15 cellular contexts compared by ENCODE assay signal in the genomic region with DNA sequence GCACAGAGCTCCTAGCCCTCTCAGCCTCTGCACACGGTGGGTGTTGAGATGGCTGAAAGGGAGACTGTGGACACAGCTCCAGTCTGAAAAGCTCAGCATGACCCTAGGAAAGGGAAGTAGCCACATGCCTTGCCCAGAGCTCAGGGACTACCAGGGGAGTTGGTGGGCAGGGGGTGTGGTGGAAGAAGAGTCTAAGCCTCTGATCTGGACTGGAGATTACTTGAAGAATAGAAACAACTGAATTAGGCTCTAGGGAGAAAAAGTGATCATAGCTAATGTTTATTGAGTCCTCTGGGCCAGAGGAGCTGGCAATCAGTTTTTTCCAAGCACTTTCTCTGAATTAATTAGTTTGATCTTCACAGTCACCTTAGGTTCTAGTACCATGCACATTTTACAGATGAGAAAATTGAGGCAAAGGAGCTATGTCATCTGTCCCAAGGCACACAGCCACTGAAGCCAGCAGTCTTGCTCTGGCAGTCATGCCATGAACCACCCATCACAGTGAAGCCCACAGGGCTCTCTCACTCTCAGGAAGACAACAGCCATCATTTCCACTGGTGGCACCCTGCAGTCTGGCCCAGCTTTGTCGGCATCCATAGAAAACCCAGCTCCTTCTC. TPM values are rescaled to one million over a fixed set of nuclear protein-coding genes. Genes with fewer than 3 reads are reported as not detected.
A peak's percentile ranks its signal among the peaks of the same experiment; 100 is the strongest.
DNase-seq lines count a peak whose midpoint lies in the region; ATAC-seq, FAIRE-seq and TF ChIP-seq lines count a peak whose summit lies in the region.
"Had no signal": no experiment of that assay in that cellular context is flagged by ENCODE, and none has a peak within 500 bp of the region (broad histone marks: within the 10 kb centered on the region; RNA-seq: fewer than 3 reads in every experiment).

No MANE protein-coding gene starts in this region.

- H3K27me3 ChIP-seq in Peyer's patch (no peaks in the 10 kb centered on the region), foreskin keratinocyte (no peaks in the 10 kb centered on the region), small intestine (ENCODE audit: control insufficient read depth in 2 of 2, insufficient read depth in 2 of 2, low read length in 2 of 2) (no peaks in the 10 kb centered on the region), right cardiac atrium (ENCODE audit: control insufficient read depth, insufficient read depth) (no peaks in the 10 kb centered on the region), left ventricle myocardium inferior (ENCODE audit: low read depth) (no peaks in the 10 kb centered on the region)
- H3K27me3 ChIP-seq: adrenal gland, ovary had no signal

- peak overlapping the region in 3 of 4 donors; percentile 65 to 90 (median 80) for H3K27ac ChIP-seq in Peyer's patch
- H3K27ac ChIP-seq in foreskin keratinocyte: peak overlapping the region; percentile 89
- H3K27ac ChIP-seq in small intestine (ENCODE audit: low read depth in 1 of 2, low read length in 1 of 2): peak overlapping the region; percentile 82 to 88
- no peak overlapping the region for H3K27ac ChIP-seq in coronary artery
- no peak overlapping the region for H3K27ac ChIP-seq in right cardiac atrium (ENCODE audit: low read length)
- H3K27ac ChIP-seq in left ventricle myocardium inferior (replicated peaks): no peak overlapping the region
- H3K27ac ChIP-seq: ovary had no signal

- peak overlapping the region; percentile 53 for H3K27ac Mint-ChIP-seq in Calu3 (ENCODE audit: unreplicated experiment)
- H3K27ac Mint-ChIP-seq: activated T-helper 17 cell treated with anti-CD3 and anti-CD28 coated beads, Interleukin-2, amount 50 U/mL, for 72 hours had no signal

- FAIRE-seq in small intestine (lab: Jason Lieb, UNC): no peak
- FAIRE-seq: K562 had no signal

- H3K4me1 ChIP-seq in Peyer's patch (peaks cover 0 to 48% (median 9%) of the 10 kb centered on the region in 4 donors), foreskin keratinocyte (peaks cover 51% of the 10 kb centered on the region), small intestine (ENCODE audit: control insufficient read depth in 2 of 2, insufficient read depth in 1 of 2, low read depth in 1 of 2, low read length in 1 of 2) (peaks cover 0 to 4% of the 10 kb centered on the region in 2 donors), right cardiac atrium (ENCODE audit: control insufficient read depth, insufficient read depth, low read length) (no peaks in the 10 kb centered on the region), left ventricle myocardium inferior (no peaks in the 10 kb centered on the region)

- TF ChIP-seq CTCF in Calu3 (IDR thresholded peaks at IDR 0.05; ENCODE audit: unreplicated experiment): no peak
- no peak for TF ChIP-seq CTCF in Peyer's patch (IDR thresholded peaks at IDR 0.05)
- TF ChIP-seq CTCF in foreskin keratinocyte (conservative IDR thresholded peaks at IDR 0.05): no peak
- no peak for TF ChIP-seq CTCF in coronary artery (IDR thresholded peaks at IDR 0.05)
- no peak for TF ChIP-seq CTCF in left ventricle myocardium inferior (IDR thresholded peaks at IDR 0.05; ENCODE audit: borderline replicate concordance)

- H3K27me3 Mint-ChIP-seq in Calu3 (ENCODE audit: unreplicated experiment): no peaks in the 10 kb centered on the region

- peaks cover 19% of the 10 kb centered on the region for H3K4me1 Mint-ChIP-seq in Calu3 (ENCODE audit: low read depth, unreplicated experiment)
- H3K4me1 Mint-ChIP-seq: activated T-helper 17 cell treated with anti-CD3 and anti-CD28 coated beads, Interleukin-2, amount 50 U/mL, for 72 hours had no signal

- DNase-seq in Calu3 (no peak), Peyer's patch (no peak), foreskin keratinocyte (no peak), small intestine (no peak), coronary artery (ENCODE audit: low spot score) (no peak), NCI-H2029 treated with DMSO at 0.1 percent for 48 hours (lab: John Stamatoyannopoulos, UW) (no peak), right cardiac atrium (no peak), left ventricle myocardium inferior (no peak)
- DNase-seq: NCI-H446, ovary had no signal

- 26 to 61% (median 41%) methylated on average over 2 of the region's 2 CpGs for WGBS in small intestine, 3 donors
- 77% methylated on average over 2 of the region's 2 CpGs for WGBS in right cardiac atrium

- H3K4me3 Mint-ChIP-seq in Calu3 (ENCODE audit: low read depth, unreplicated experiment): no peak overlapping the region
- H3K4me3 Mint-ChIP-seq: activated T-helper 17 cell treated with anti-CD3 and anti-CD28 coated beads, Interleukin-2, amount 50 U/mL, for 72 hours had no signal

- H3K9me3 Mint-ChIP-seq in Calu3 (ENCODE audit: low read depth, unreplicated experiment): no peaks in the 10 kb centered on the region
- H3K9me3 Mint-ChIP-seq: activated T-helper 17 cell treated with anti-CD3 and anti-CD28 coated beads, Interleukin-2, amount 50 U/mL, for 72 hours had no signal

- BruUV-seq in Calu3 (replicated peaks; lab: Mats Ljungman, UMichigan): no TSS peak

- H3K36me3 ChIP-seq in Peyer's patch (no peaks in the 10 kb centered on the region), small intestine (ENCODE audit: control insufficient read depth in 2 of 2, insufficient read depth in 2 of 2, low read length in 2 of 2) (no peaks in the 10 kb centered on the region), left ventricle myocardium inferior (no peaks in the 10 kb centered on the region)
- H3K36me3 ChIP-seq: adrenal gland, ovary had no signal

- ATAC-seq in foreskin keratinocyte (no peak), right cardiac atrium (no peak)
- ATAC-seq: activated T-helper 17 cell treated with anti-CD3 and anti-CD28 coated beads, Interleukin-2, amount 50 U/mL, for 72 hours; HCT116; K562; SK-N-SH treated with all-trans-retinoic acid at 6 μM for 48 hours had no signal

- intact Hi-C loops in Calu3 (cut with micrococcal nuclease; ENCODE audit: unreplicated experiment) (no loop called here), right cardiac atrium (cut with DNase I) (no loop called here), left ventricle myocardium inferior (cut with micrococcal nuclease) (no loop called here)

- TF ChIP-seq POLR2A in Peyer's patch (IDR thresholded peaks at IDR 0.05): no peak

- H3K4me3 ChIP-seq in Peyer's patch (peak overlapping the region in 1 of 4 donors; percentile 26), small intestine (ENCODE audit: low read depth in 1 of 2, low read length in 2 of 2) (no peak overlapping the region), coronary artery (no peak overlapping the region), right cardiac atrium (ENCODE audit: low read length) (no peak overlapping the region), left ventricle myocardium inferior (no peak overlapping the region)
- H3K4me3 ChIP-seq: adrenal gland, K562, ovary had no signal

- peaks cover 13% of the 10 kb centered on the region for H3K36me3 Mint-ChIP-seq in Calu3 (ENCODE audit: insufficient read depth, unreplicated experiment)

- H3K9me3 ChIP-seq in Peyer's patch (no peaks in the 10 kb centered on the region), small intestine (ENCODE audit: control insufficient read depth, low read depth) (no peaks in the 10 kb centered on the region), right cardiac atrium (ENCODE audit: control insufficient read depth, low read length) (no peaks in the 10 kb centered on the region), left ventricle myocardium inferior (replicated peaks) (no peaks in the 10 kb centered on the region)
- H3K9me3 ChIP-seq: adrenal gland, ovary had no signal

- CTCF ChIA-PET in Calu3 (lab: Charles Lee): interaction anchor here (0.6 to 1.3 kb wide), 3 partner anchors 9 to 133 kb away, joined by 3 to 5 read pairs (median 3); no protein-coding TSS in a partner anchor

RNA-seq across cellular contexts. Expression of a gene that starts 10.3 kb away (rescaled TPM):
- total RNA-seq in Calu3 (2022) (118 and 136 TPM in 2 replicates), Peyer's patch (100 to 1,000 TPM in 3 of 4 donors, 10 to 100 TPM in 1; 25.6 to 343 (median 197) TPM), foreskin keratinocyte (1,300 and 1,305 TPM in 2 replicates), right cardiac atrium (under 1 TPM; 0.09 to 0.25 (median 0.20) TPM), left ventricle myocardium inferior (0.41 TPM)
- polyA plus RNA-seq in foreskin keratinocyte (824 and 890 TPM in 2 replicates), small intestine (10 to 100 TPM; 36.9 to 89.9 (median 38.9) TPM), right cardiac atrium (0.23 TPM)

Comparison
In these comparisons a context has a peak if more than half of its experiments do, and no peak if none do; other contexts are left out.
1. H3K27ac ChIP-seq: peak in Peyer's patch (3 of 4), foreskin keratinocyte (single experiment) and small intestine (2 of 2); none in coronary artery (0 of 2), right cardiac atrium (single experiment) and left ventricle myocardium inferior (single experiment).
2. RNA of a gene that starts 10.3 kb away (total RNA-seq): 1,300 to 1,305 TPM in foreskin keratinocyte, 25.6 to 343 TPM in Peyer's patch and 118 to 136 TPM in Calu3; 0.41 TPM in left ventricle myocardium inferior (single experiment) and 0.09 to 0.25 TPM in right cardiac atrium; every median in the first group is over 10 times any median in the second.